Comparison of ENCODE assay signal across 10 cellular contexts in the genomic region with DNA sequence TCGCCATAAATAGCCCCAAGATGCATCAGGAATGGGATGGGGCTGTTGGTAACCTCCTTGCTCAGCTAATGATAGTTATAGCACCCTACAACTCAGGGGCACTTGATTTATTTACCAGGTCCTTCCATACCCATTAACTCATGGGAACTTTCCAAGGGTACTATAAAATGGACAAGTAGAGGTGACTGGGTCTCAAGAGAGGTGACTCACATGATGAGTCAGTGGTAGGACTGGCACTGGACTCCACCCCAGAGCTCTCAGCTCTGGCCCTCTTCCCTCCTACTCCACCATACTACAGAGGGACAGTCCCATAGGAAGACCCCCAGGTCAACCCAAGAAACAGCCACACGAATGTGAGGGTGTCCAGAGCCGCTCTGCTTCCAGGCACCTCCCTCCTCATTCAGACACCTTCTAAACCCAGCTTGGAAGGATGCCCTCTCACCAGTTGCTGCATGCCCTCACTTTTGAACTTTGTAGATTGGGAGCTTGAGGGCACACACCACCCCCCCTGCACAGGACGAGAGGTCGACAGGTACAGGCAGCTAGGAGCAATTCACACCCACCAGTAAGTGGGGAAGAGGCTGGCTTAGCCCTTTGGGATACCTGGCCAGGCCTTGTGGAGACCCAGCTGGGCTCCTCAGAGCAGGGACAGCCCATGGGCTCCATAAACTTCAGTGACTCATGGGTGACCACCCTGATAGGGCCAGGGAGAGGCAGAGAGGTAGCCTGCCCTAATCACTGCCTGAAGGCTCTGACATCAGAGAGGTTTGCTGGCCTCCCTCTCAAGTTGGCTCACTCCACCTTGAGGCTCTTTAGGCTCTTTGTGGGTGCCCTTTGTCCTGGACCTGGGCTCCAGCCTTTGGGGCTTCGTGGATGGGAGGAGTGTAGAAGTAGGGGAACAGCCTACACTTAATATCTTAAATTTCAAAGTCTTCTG.
DNase-seq lines count a peak whose midpoint lies in the region; ATAC-seq and TF ChIP-seq lines count a peak whose summit lies in the region.
"Had no signal": no experiment of that assay in that cellular context is flagged by ENCODE, and none has a peak within 500 bp of the region (broad histone marks: within the 10 kb centered on the region; RNA-seq: fewer than 3 reads in every experiment).

No MANE protein-coding gene starts in this region.

- H3K4me1 Mint-ChIP-seq in T-helper 17 cell, result peaks cover 6% of the 10 kb centered on the region

- ATAC-seq in left ventricle myocardium superior (no peak), T-helper 17 cell (no peak)

- no peak overlapping the region for H3K4me3 Mint-ChIP-seq in T-helper 17 cell

- no peak for TF ChIP-seq CTCF in right atrium auricular region (IDR thresholded peaks at IDR 0.05)

- peaks cover 17% of the 10 kb centered on the region for H3K27me3 Mint-ChIP-seq in T-helper 17 cell

- no peak overlapping the region for H3K4me3 ChIP-seq in right atrium auricular region

- no peaks in the 10 kb centered on the region for H3K27me3 ChIP-seq in right atrium auricular region

- peaks cover 0 to 23% of the 10 kb centered on the region in 2 donors for H3K4me1 ChIP-seq in right atrium auricular region

- intact Hi-C loops in left ventricle myocardium superior (cut with micrococcal nuclease), result no loop called here

- peak; percentile 8 for DNase-seq in left ventricle myocardium superior
- no peak for DNase-seq in right atrium auricular region (ENCODE audit: low spot score)
- DNase-seq in T-helper 17 cell, result no peak
- DNase-seq in iris pigment epithelial cell (ENCODE audit: low read depth), result peak; percentile 21
- no peak for DNase-seq in stimulated activated CD4-positive, alpha-beta T cell treated with anti-CD3 and anti-CD28 coated beads, Interleukin-4, amount 100 ng/mL, for 1 hour
- DNase-seq in GDM1 (lab: John Stamatoyannopoulos, UW), result no peak
- no peak for DNase-seq in activated CD8-positive, alpha-beta memory T cell treated with anti-CD3 and anti-CD28 coated beads, Interleukin-2, amount 50 U/mL, for 4 hours
- no peak for DNase-seq in activated CD4-positive, CD25-positive, alpha-beta regulatory T cell (lab: John Stamatoyannopoulos, UW)
- DNase-seq: H7, NCI-H1417 had no signal

- no peaks in the 10 kb centered on the region for H3K36me3 Mint-ChIP-seq in T-helper 17 cell (ENCODE audit: low read depth)

- H3K36me3 ChIP-seq in right atrium auricular region, result no peaks in the 10 kb centered on the region

- H3K27ac ChIP-seq in right atrium auricular region, result no peak overlapping the region

- H3K27ac Mint-ChIP-seq in T-helper 17 cell, result peak overlapping the region; percentile 24

- H3K9me3 ChIP-seq in right atrium auricular region, result no peaks in the 10 kb centered on the region
- H3K9me3 ChIP-seq in T-helper 17 cell (ENCODE audit: control insufficient read depth, low read length, poor library complexity, severe bottlenecking), result no peaks in the 10 kb centered on the region

Comparison
In these comparisons a context has a peak if more than half of its experiments do, and no peak if none do; other contexts are left out.
1. DNase-seq: peak in left ventricle myocardium superior (single experiment) and iris pigment epithelial cell (single experiment); none in right atrium auricular region (single experiment), T-helper 17 cell (0 of 3), stimulated activated CD4-positive, alpha-beta T cell treated with anti-CD3 and anti-CD28 coated beads, Interleukin-4, amount 100 ng/mL, for 1 hour (single experiment), GDM1 (single experiment), activated CD8-positive, alpha-beta memory T cell treated with anti-CD3 and anti-CD28 coated beads, Interleukin-2, amount 50 U/mL, for 4 hours (single experiment) and activated CD4-positive, CD25-positive, alpha-beta regulatory T cell (0 of 4).